ENCODE assay signal across 21 cellular contexts in genomic region chr9:133476531-133476930, GRCh38. TPM values are rescaled to one million over a fixed set of nuclear protein-coding genes. Genes with fewer than 3 reads are reported as not detected.
DNase-seq lines count a peak whose midpoint lies in the region; ATAC-seq, FAIRE-seq and TF ChIP-seq lines count a peak whose summit lies in the region.
"Had no signal": no experiment of that assay in that cellular context is flagged by ENCODE, and none has a peak within 500 bp of the region (broad histone marks: within the 10 kb centered on the region; RNA-seq: fewer than 3 reads in every experiment).

No MANE protein-coding gene starts in this region.

- H3K4me3 ChIP-seq in ACC112 (ENCODE audit: low read depth, low read length) = no peak overlapping the region
- no peak overlapping the region for H3K4me3 ChIP-seq in fibroblast of villous mesenchyme (ENCODE audit: low read depth, low read length)
- no peak overlapping the region for H3K4me3 ChIP-seq in brain microvascular endothelial cell (ENCODE audit: low read depth, low read length)
- H3K4me3 ChIP-seq: gastrocnemius medialis, left ventricle myocardium inferior, Peyer's patch, uterus had no signal

- H3K79me2 ChIP-seq in ACC112 (ENCODE audit: control insufficient read depth, insufficient read depth, low read length, unreplicated experiment) = peaks cover 25% of the 10 kb centered on the region

- peaks cover 8% of the 10 kb centered on the region; the same call in 1 of the 2 replicates for H3K36me3 ChIP-seq in ACC112 (ENCODE audit: insufficient read depth, low read length)
- peaks cover 55% of the 10 kb centered on the region for H3K36me3 ChIP-seq in brain microvascular endothelial cell (replicated peaks)
- H3K36me3 ChIP-seq: gastrocnemius medialis, Peyer's patch, uterus had no signal

- in situ Hi-C loops in brain microvascular endothelial cell (cut with HindIII; ENCODE audit: low pct_ligation_motif_present, low sequenced_read_pairs) = no loop called here

- DNase-seq in GM12892 (ENCODE audit: insufficient read length) (no peak), SKM-1 treated with dmso at 0.1 percent for 144 hours (lab: John Stamatoyannopoulos, UW; ENCODE audit: unreplicated experiment) (peak; percentile 65), fibroblast of villous mesenchyme (ENCODE audit: low read depth) (peak; percentile 70), urothelium cell line (ENCODE audit: low spot score) (no peak), RKO (ENCODE audit: low spot score) (no peak), brain microvascular endothelial cell (no peak)
- DNase-seq: gastrocnemius medialis; GOT3; left ventricle myocardium inferior; NCI-H1930; NCI-H510A; Peyer's patch; stimulated activated naive CD8-positive, alpha-beta T cell treated with anti-CD3 and anti-CD28 coated beads, Interleukin-15, amount 100 ng/mL, for 72 hours; uterus had no signal

- H2AFZ ChIP-seq in ACC112 (ENCODE audit: low read length, unreplicated experiment) = no peak overlapping the region

- FAIRE-seq in GM12892 (lab: Jason Lieb, UNC) = peak; percentile 14
- FAIRE-seq in urothelium cell line (lab: Jason Lieb, UNC) = no peak
- FAIRE-seq: endothelial cell of umbilical vein had no signal

- H3K27me3 ChIP-seq in ACC112 (ENCODE audit: insufficient read depth, low read length) (no peaks in the 10 kb centered on the region), brain microvascular endothelial cell (replicated peaks) (no peaks in the 10 kb centered on the region)
- H3K27me3 ChIP-seq: gastrocnemius medialis, Peyer's patch, uterus had no signal

- H3K27ac ChIP-seq in ACC112 (ENCODE audit: low read depth, low read length) (peak overlapping the region; percentile 40; the same call in 1 of the 2 replicates), brain microvascular endothelial cell (no peak overlapping the region)
- H3K27ac ChIP-seq: gastrocnemius medialis, left ventricle myocardium inferior, uterus had no signal

- TF ChIP-seq POLR2A in GM12892 (IDR thresholded peaks at IDR 0.05; ENCODE audit: low read depth, low read length) = no peak

- no peak for ATAC-seq in HG03039 (IDR thresholded peaks at IDR 0.05; ENCODE audit: unreplicated experiment)
- ATAC-seq: gastrocnemius medialis; naive thymus-derived CD8-positive, alpha-beta T cell; stimulated activated naive CD8-positive, alpha-beta T cell treated with anti-CD3 and anti-CD28 coated beads, Interleukin-15, amount 100 ng/mL, for 72 hours had no signal

- no peak for TF ChIP-seq CTCF in fibroblast of villous mesenchyme (IDR thresholded peaks at IDR 0.05; ENCODE audit: insufficient read depth, low read depth, low read length)
- no peak for TF ChIP-seq CTCF in brain microvascular endothelial cell (IDR thresholded peaks at IDR 0.05; ENCODE audit: low read depth, low read length, missing control alignments)

- peaks cover 28% of the 10 kb centered on the region for H3K4me1 ChIP-seq in ACC112 (ENCODE audit: control insufficient read depth, insufficient read depth, low read length, unreplicated experiment)

RNA-seq across cellular contexts. Expression of gene SLC2A6, which starts 2.4 kb away (rescaled TPM):
- polyA plus RNA-seq in GM12892 (2012; ENCODE audit: missing spikeins) = 8.8 TPM
- 35.4 and 41.9 TPM in 2 replicates for total RNA-seq in fibroblast of villous mesenchyme

RNA-seq across cellular contexts. Expression of gene CACFD1, which starts 16.8 kb away (rescaled TPM):
- polyA plus RNA-seq in GM12892 (2012; ENCODE audit: missing spikeins) = 1.3 TPM
- 3.9 and 7.7 TPM in 2 replicates for total RNA-seq in fibroblast of villous mesenchyme

RNA-seq across cellular contexts. Expression of gene MYMK, which starts 48.2 kb away (rescaled TPM):
- not detected for polyA plus RNA-seq in GM12892 (2012; ENCODE audit: missing spikeins)
- total RNA-seq in fibroblast of villous mesenchyme = not detected in 2 replicates
- total RNA-seq: A673; Daoy; endothelial cell of umbilical vein; gastrocnemius medialis; left ventricle myocardium inferior; naive thymus-derived CD8-positive, alpha-beta T cell; Peyer's patch; pulmonary artery endothelial cell; uterus had no signal
- polyA plus RNA-seq: endothelial cell of umbilical vein; naive thymus-derived CD8-positive, alpha-beta T cell had no signal

RNA-seq across cellular contexts. Expression of gene ADAMTS13, which starts 54.4 kb away (rescaled TPM):
- 1.5 TPM for polyA plus RNA-seq in GM12892 (2012; ENCODE audit: missing spikeins)
- 1.3 TPM in 2 replicates for total RNA-seq in fibroblast of villous mesenchyme

RNA-seq across cellular contexts. Expression of gene ADAMTSL2, which starts 58.0 kb away (rescaled TPM):
- polyA plus RNA-seq in GM12892 (2012; ENCODE audit: missing spikeins) = not detected
- under 0.01 and 0.32 TPM in 2 replicates for total RNA-seq in fibroblast of villous mesenchyme
- total RNA-seq: Daoy, endothelial cell of umbilical vein, pulmonary artery endothelial cell had no signal
- polyA plus RNA-seq: endothelial cell of umbilical vein had no signal

Comparison
In these comparisons a context has a peak if more than half of its experiments do, and no peak if none do; other contexts are left out.
1. DNase-seq: peak in SKM-1 treated with dmso at 0.1 percent for 144 hours (single experiment) and fibroblast of villous mesenchyme (single experiment); none in GM12892 (single experiment), urothelium cell line (single experiment), RKO (single experiment) and brain microvascular endothelial cell (single experiment).